Comparison of ENCODE assay signal across 8 cellular contexts in the genomic region with DNA sequence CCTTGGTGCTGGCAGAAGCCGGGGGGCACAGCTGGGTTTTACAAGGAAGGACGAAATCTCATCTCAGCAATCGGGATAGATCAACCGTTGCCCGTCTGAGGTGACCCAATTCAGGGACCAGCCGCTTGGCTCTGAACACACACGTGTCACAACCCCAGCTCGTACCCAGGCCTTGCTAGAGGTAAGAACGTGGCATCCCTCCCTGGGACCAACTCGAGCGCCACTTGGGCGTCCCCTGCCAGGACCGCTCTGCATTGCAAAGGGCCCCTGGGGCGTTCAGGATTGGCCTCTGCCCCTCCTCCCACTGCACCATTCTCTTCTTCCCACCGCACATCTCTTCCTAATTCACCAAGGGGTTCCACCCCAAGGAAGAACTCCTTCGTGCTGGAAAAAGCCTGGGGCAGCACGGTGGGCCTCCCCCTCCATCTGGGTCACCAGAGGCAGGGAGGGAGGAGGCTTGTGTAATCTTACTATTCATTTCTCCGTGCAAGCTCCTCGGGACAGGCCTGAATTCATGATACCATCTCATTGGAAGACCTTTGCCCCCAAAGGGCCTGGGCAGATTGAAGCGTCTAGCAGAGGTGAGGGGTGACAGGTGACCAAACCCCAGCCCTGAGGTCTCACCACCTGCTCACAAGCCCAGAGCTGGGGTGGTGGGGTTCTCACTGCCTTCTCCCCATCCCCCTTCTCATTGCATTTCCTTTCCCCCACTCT.
DNase-seq lines count a peak whose midpoint lies in the region; ATAC-seq, FAIRE-seq and TF ChIP-seq lines count a peak whose summit lies in the region.

No MANE protein-coding gene starts in this region.

- BruUV-seq in PC-3 (replicated peaks; lab: Mats Ljungman, UMichigan) = no TSS peak

- 71 to 82% methylated on average over 20 of the region's 20 CpGs for WGBS in pancreas, 2 donors

- 0 out of 2 replicates have a peak, but pooled peaks cover 4% of the 10 kb centered on the region for H3K9me2 ChIP-seq in PC-3 (replicated peaks; ENCODE audit: low read length)

- no peak for DNase-seq in PC-3
- no peak for DNase-seq in fibroblast of pulmonary artery (ENCODE audit: low read depth)
- DNase-seq in pancreas = no peak
- no peak for DNase-seq in HPDE6-E6E7 (ENCODE audit: extremely low spot score)
- DNase-seq in hepatic stellate cell (ENCODE audit: low spot score) = no peak
- DNase-seq in NCI-H510A (lab: John Stamatoyannopoulos, UW) = no peak

- H3K4me1 ChIP-seq in PC-3 (ENCODE audit: insufficient read depth, low read length) (peaks cover 19% of the 10 kb centered on the region), pancreas (peaks cover 20 to 26% (median 22%) of the 10 kb centered on the region in 3 donors)

- intact Hi-C loops in PC-3 (cut with micrococcal nuclease) = loop anchor here (10.0 kb wide), 1 partner anchor 130 kb away; no protein-coding TSS in a partner anchor
- intact Hi-C loops in pancreas (cut with DNase I) = loop anchor here in 1 of 3 donors (5.0 kb wide), 1 partner anchor 517 kb away; no protein-coding TSS in a partner anchor

- peak overlapping the region; percentile 37; the same call in 1 of the 2 replicates for H3K4me3 ChIP-seq in PC-3 (ENCODE audit: low read length)
- H3K4me3 ChIP-seq in fibroblast of pulmonary artery (replicated peaks; ENCODE audit: low read depth, low read length) = peak overlapping the region; percentile 37
- H3K4me3 ChIP-seq in pancreas = peak overlapping the region in 2 of 4 donors; percentile 30 to 33

- ATAC-seq in PC-3 = no peak
- ATAC-seq in pancreas = no peak
- ATAC-seq in GM18520 (IDR thresholded peaks at IDR 0.05; ENCODE audit: unreplicated experiment) = no peak

- peak overlapping the region; percentile 72 for H3K9ac ChIP-seq in PC-3 (ENCODE audit: low read length)

- TF ChIP-seq CTCF in C4-2B (conservative IDR thresholded peaks at IDR 0.05) = no peak
- no peak for TF ChIP-seq CTCF in PC-3 (conservative IDR thresholded peaks at IDR 0.05; ENCODE audit: low read depth, low read length)
- TF ChIP-seq CTCF in fibroblast of pulmonary artery (IDR thresholded peaks at IDR 0.05; ENCODE audit: low read length, missing control alignments) = no peak
- no peak for TF ChIP-seq CTCF in pancreas (IDR thresholded peaks at IDR 0.05)

- H3K9me3 ChIP-seq in PC-3 (ENCODE audit: low read length) = no peaks in the 10 kb centered on the region
- H3K9me3 ChIP-seq in pancreas = no peaks in the 10 kb centered on the region

- H4K20me1 ChIP-seq in PC-3 (ENCODE audit: low read length) = no peaks in the 10 kb centered on the region

- no peaks in the 10 kb centered on the region for H3K79me2 ChIP-seq in PC-3 (ENCODE audit: low read length)

- FAIRE-seq in pancreas (lab: Jason Lieb, UNC) = no peak

- peak overlapping the region; percentile 74 for H2AFZ ChIP-seq in PC-3 (ENCODE audit: low read length)

- POLR2A ChIA-PET in PC-3 (lab: Charles Lee; ENCODE audit: unreplicated experiment) = no interaction called here

- H3K27me3 ChIP-seq in PC-3 (ENCODE audit: low read length) (no peaks in the 10 kb centered on the region), pancreas (no peaks in the 10 kb centered on the region)

- H3K36me3 ChIP-seq in PC-3 (ENCODE audit: low read depth, low read length) = no peaks in the 10 kb centered on the region
- no peaks in the 10 kb centered on the region for H3K36me3 ChIP-seq in pancreas

- no peaks in the 10 kb centered on the region for H3F3A ChIP-seq in PC-3 (ENCODE audit: low read length, unreplicated experiment)

- H3K4me2 ChIP-seq in PC-3 (ENCODE audit: low read length) = peak overlapping the region; percentile 74

- peak overlapping the region; percentile 11; the same call in 1 of the 2 replicates for H3K27ac ChIP-seq in C4-2B
- H3K27ac ChIP-seq in PC-3 (ENCODE audit: low read length) = peak overlapping the region; percentile 57
- peak overlapping the region; percentile 65 to 87 (median 74) for H3K27ac ChIP-seq in pancreas

- CTCF ChIA-PET in PC-3 (lab: Charles Lee) = no interaction called here

Comparison
In these comparisons a context has a peak if more than half of its experiments do, and no peak if none do; other contexts are left out.
1. H3K27ac ChIP-seq: peak in every context shown above with its lines; median percentile 74 in pancreas; 57 in PC-3; 11 in C4-2B.